Comparison of ENCODE assay signal across 10 cellular contexts in genomic region chr2:28252308-28252707, GRCh38.
DNase-seq lines count a peak whose midpoint lies in the region; ATAC-seq and TF ChIP-seq lines count a peak whose summit lies in the region.
"Had no signal": no experiment of that assay in that cellular context is flagged by ENCODE, and none has a peak within 500 bp of the region (broad histone marks: within the 10 kb centered on the region; RNA-seq: fewer than 3 reads in every experiment).

No MANE protein-coding gene starts in this region.

- H3K27ac Mint-ChIP-seq in immature natural killer cell: peak overlapping the region; percentile 11 to 73 (median 59)

- H3K36me3 Mint-ChIP-seq in immature natural killer cell: peaks cover 4 to 5% (median 5%) of the 10 kb centered on the region in 3 donors

- peaks cover 23 to 24% of the 10 kb centered on the region in 2 donors for H3K4me1 Mint-ChIP-seq in immature natural killer cell

- no peaks in the 10 kb centered on the region for H3K27me3 ChIP-seq in gastrocnemius medialis
- H3K27me3 ChIP-seq: vagina had no signal

- peaks cover 10 to 13% of the 10 kb centered on the region in 2 donors for H3K4me1 ChIP-seq in gastrocnemius medialis

- H3K4me3 ChIP-seq in coronary artery (no peak overlapping the region), gastrocnemius medialis (no peak overlapping the region)
- H3K4me3 ChIP-seq: vagina had no signal

- H3K27me3 Mint-ChIP-seq in immature natural killer cell (ENCODE audit: low read depth in 3 of 3): peaks cover 0 to 2% (median 0%) of the 10 kb centered on the region in 3 donors

- H3K27ac ChIP-seq in coronary artery (no peak overlapping the region), substantia nigra (ENCODE audit: low read depth, low read length, poor library complexity, severe bottlenecking) (no peak overlapping the region), gastrocnemius medialis (no peak overlapping the region)
- H3K27ac ChIP-seq: vagina had no signal

- ATAC-seq in GM18858 (IDR thresholded peaks at IDR 0.05; ENCODE audit: unreplicated experiment) (peak; percentile 65), GM21515 (IDR thresholded peaks at IDR 0.05; ENCODE audit: unreplicated experiment) (peak; percentile 88), HG03442 (IDR thresholded peaks at IDR 0.05; ENCODE audit: unreplicated experiment) (peak; percentile 72), gastrocnemius medialis (no peak)

- intact Hi-C loops in gastrocnemius medialis (cut with DNase I; ENCODE audit: low total_unique reads): no loop called here

- DNase-seq in immature natural killer cell (no peak), amniotic stem cell (lab: John Stamatoyannopoulos, UW) (no peak), coronary artery (ENCODE audit: low spot score) (no peak), substantia nigra (lab: John Stamatoyannopoulos, UW) (no peak), gastrocnemius medialis (no peak)
- DNase-seq: NCI-H2081 treated with DMSO at 0.1 percent for 48 hours had no signal

- no peak for TF ChIP-seq POLR2A in gastrocnemius medialis (IDR thresholded peaks at IDR 0.05)

- TF ChIP-seq CTCF in coronary artery (IDR thresholded peaks at IDR 0.05): no peak
- no peak for TF ChIP-seq CTCF in gastrocnemius medialis (IDR thresholded peaks at IDR 0.05 in 4 of 5, conservative IDR thresholded peaks at IDR 0.05 in 1 of 5)

- in situ Hi-C loops in gastrocnemius medialis (cut with MboI; ENCODE audit: low sequenced_read_pairs in 4 of 4): no loop called here

- no peaks in the 10 kb centered on the region for H3K36me3 ChIP-seq in gastrocnemius medialis
- H3K36me3 ChIP-seq: vagina had no signal

- peak overlapping the region in 4 of 5 donors; percentile 3 to 69 (median 49) for H3K4me3 Mint-ChIP-seq in immature natural killer cell

- H3K9me3 ChIP-seq in gastrocnemius medialis: no peaks in the 10 kb centered on the region
- H3K9me3 ChIP-seq: vagina had no signal

- no peaks in the 10 kb centered on the region for H3K9me3 Mint-ChIP-seq in immature natural killer cell

Comparison
In these comparisons a context has a peak if more than half of its experiments do, and no peak if none do; other contexts are left out.
1. ATAC-seq: peak in GM18858 (single experiment), GM21515 (single experiment) and HG03442 (single experiment); none in gastrocnemius medialis (0 of 2).